ENCODE assay signal across 1 cellular context in genomic region chr2:9555338-9556120, GRCh38.
TF ChIP-seq lines count a peak whose summit lies in the region.

Gene ADAM17 (minus strand): TSS chr2:9555830. CDS start chr2:9555605, 225 bp downstream.

TF ChIP-seq in K562, 482 proteins besides CTCF, POLR2A, EP300 and RAD21 (continued from another document and continues in another):
- TF ChIP-seq, protein P1, sequence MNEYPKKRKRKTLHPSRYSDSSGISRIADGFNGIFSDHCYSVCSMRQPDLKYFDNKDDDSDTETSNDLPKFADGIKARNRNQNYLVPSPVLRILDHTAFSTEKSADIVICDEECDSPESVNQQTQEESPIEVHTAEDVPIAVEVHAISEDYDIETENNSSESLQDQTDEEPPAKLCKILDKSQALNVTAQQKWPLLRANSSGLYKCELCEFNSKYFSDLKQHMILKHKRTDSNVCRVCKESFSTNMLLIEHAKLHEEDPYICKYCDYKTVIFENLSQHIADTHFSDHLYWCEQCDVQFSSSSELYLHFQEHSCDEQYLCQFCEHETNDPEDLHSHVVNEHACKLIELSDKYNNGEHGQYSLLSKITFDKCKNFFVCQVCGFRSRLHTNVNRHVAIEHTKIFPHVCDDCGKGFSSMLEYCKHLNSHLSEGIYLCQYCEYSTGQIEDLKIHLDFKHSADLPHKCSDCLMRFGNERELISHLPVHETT (CRISPR knock-in tag; conservative IDR thresholded peaks at IDR 0.05 in 1 of 2, IDR thresholded peaks at IDR 0.05 in 1 of 2) = peak in 1 of 2 experiments; percentile 94; a peak in 2 of 4 replicates
- peak; percentile 90 for TF ChIP-seq ETV5 (CRISPR knock-in tag; IDR thresholded peaks at IDR 0.05; ENCODE audit: low read depth)
- TF ChIP-seq EHMT2 (IDR thresholded peaks at IDR 0.05) = no peak
- peak; percentile 93; the same call in 1 of the 2 replicates for TF ChIP-seq PHF8 (IDR thresholded peaks at IDR 0.05; ENCODE audit: borderline replicate concordance, low read length)
- TF ChIP-seq LCOR (CRISPR knock-in tag; IDR thresholded peaks at IDR 0.05) = 0 out of 2 replicates have a peak, but pooled peaks have one; percentile 77
- peak; percentile 37; the same call in 1 of the 2 replicates for TF ChIP-seq MBD2 (IDR thresholded peaks at IDR 0.05; ENCODE audit: borderline replicate concordance, low read depth)
- TF ChIP-seq PHF20 (IDR thresholded peaks at IDR 0.05; ENCODE audit: partially characterized antibody) = peak; percentile 53
- peak; percentile 98 for TF ChIP-seq ZFX (CRISPR knock-in tag; IDR thresholded peaks at IDR 0.05)
- TF ChIP-seq ERF (CRISPR knock-in tag; IDR thresholded peaks at IDR 0.05) = 0 out of 2 replicates have a peak, but pooled peaks have one; percentile 32
- peak; percentile 42; the same call in 1 of the 2 replicates for TF ChIP-seq SMARCC2 (IDR thresholded peaks at IDR 0.05; ENCODE audit: low read depth)
- TF ChIP-seq, protein P2, sequence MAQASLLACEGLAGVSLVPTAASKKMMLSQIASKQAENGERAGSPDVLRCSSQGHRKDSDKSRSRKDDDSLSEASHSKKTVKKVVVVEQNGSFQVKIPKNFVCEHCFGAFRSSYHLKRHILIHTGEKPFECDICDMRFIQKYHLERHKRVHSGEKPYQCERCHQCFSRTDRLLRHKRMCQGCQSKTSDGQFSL (CRISPR knock-in tag; IDR thresholded peaks at IDR 0.05) = peak; percentile 100
- TF ChIP-seq, protein P2 (tag; IDR thresholded peaks at IDR 0.05) = peak in 1 of 2 experiments; percentile 98; a peak in 2 of 4 replicates
- peak; percentile 99 for TF ChIP-seq RBBP5 (IDR thresholded peaks at IDR 0.05; ENCODE audit: borderline replicate concordance, insufficient read depth, low read length, poor library complexity, severe bottlenecking)
- peak; percentile 88 for TF ChIP-seq SUPT5H (IDR thresholded peaks at IDR 0.05)
- peak; percentile 35; the same call in 1 of the 2 replicates for TF ChIP-seq JUN (IDR thresholded peaks at IDR 0.05; ENCODE audit: borderline replicate concordance, low read depth, low read length)
- no peak for TF ChIP-seq JUN (CRISPR knock-in tag; IDR thresholded peaks at IDR 0.05; ENCODE audit: borderline replicate concordance)
- peak; percentile 41 for TF ChIP-seq RBM22 (IDR thresholded peaks at IDR 0.05; ENCODE audit: low read depth, low read length, poor library complexity, severe bottlenecking)
- no peak for TF ChIP-seq GATA2 (CRISPR knock-in tag; IDR thresholded peaks at IDR 0.05)
- 0 out of 2 replicates have a peak, but pooled peaks have one; percentile 6 for TF ChIP-seq SMC3 (conservative IDR thresholded peaks at IDR 0.05; ENCODE audit: insufficient read depth, low read depth, low read length)
- TF ChIP-seq JUND (IDR thresholded peaks at IDR 0.05; ENCODE audit: borderline replicate concordance, low read depth, low read length) = peak; percentile 53; the same call in 1 of the 2 replicates
- peak; percentile 47; the same call in 1 of the 3 replicates for TF ChIP-seq JUND (tag; IDR thresholded peaks at IDR 0.05; ENCODE audit: borderline replicate concordance, low read depth, low read length)
- TF ChIP-seq ATF3 (IDR thresholded peaks at IDR 0.05) = no peak
- TF ChIP-seq ATF3 (CRISPR knock-in tag; conservative IDR thresholded peaks at IDR 0.05) = 0 out of 2 replicates have a peak, but pooled peaks have one; percentile 1
- no peak for TF ChIP-seq ZNF121 (CRISPR knock-in tag; conservative IDR thresholded peaks at IDR 0.05)
- TF ChIP-seq MLX (CRISPR knock-in tag; conservative IDR thresholded peaks at IDR 0.05) = 0 out of 4 replicates have a peak, but pooled peaks of 1 of the 2 experiments have one; percentile 41
- TF ChIP-seq ZNF143 (CRISPR knock-in tag; IDR thresholded peaks at IDR 0.05) = peak; percentile 78
- TF ChIP-seq, protein P3, sequence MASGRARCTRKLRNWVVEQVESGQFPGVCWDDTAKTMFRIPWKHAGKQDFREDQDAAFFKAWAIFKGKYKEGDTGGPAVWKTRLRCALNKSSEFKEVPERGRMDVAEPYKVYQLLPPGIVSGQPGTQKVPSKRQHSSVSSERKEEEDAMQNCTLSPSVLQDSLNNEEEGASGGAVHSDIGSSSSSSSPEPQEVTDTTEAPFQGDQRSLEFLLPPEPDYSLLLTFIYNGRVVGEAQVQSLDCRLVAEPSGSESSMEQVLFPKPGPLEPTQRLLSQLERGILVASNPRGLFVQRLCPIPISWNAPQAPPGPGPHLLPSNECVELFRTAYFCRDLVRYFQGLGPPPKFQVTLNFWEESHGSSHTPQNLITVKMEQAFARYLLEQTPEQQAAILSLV (tag; IDR thresholded peaks at IDR 0.05) = no peak
- no peak for TF ChIP-seq IRF1 (CRISPR knock-in tag; IDR thresholded peaks at IDR 0.05; ENCODE audit: borderline replicate concordance)
- TF ChIP-seq KDM2B (CRISPR knock-in tag; IDR thresholded peaks at IDR 0.05) = no peak
- TF ChIP-seq, protein P4, sequence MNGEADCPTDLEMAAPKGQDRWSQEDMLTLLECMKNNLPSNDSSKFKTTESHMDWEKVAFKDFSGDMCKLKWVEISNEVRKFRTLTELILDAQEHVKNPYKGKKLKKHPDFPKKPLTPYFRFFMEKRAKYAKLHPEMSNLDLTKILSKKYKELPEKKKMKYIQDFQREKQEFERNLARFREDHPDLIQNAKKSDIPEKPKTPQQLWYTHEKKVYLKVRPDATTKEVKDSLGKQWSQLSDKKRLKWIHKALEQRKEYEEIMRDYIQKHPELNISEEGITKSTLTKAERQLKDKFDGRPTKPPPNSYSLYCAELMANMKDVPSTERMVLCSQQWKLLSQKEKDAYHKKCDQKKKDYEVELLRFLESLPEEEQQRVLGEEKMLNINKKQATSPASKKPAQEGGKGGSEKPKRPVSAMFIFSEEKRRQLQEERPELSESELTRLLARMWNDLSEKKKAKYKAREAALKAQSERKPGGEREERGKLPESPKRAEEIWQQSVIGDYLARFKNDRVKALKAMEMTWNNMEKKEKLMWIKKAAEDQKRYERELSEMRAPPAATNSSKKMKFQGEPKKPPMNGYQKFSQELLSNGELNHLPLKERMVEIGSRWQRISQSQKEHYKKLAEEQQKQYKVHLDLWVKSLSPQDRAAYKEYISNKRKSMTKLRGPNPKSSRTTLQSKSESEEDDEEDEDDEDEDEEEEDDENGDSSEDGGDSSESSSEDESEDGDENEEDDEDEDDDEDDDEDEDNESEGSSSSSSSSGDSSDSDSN (IDR thresholded peaks at IDR 0.05; ENCODE audit: borderline replicate concordance in 1 of 2, low read depth in 2 of 2, low read length in 2 of 2) = peak in 1 of 2 experiments; percentile 81; a peak in 2 of 4 replicates
- no peak for TF ChIP-seq FOXP1 (CRISPR knock-in tag; IDR thresholded peaks at IDR 0.05)
- TF ChIP-seq, protein P5, sequence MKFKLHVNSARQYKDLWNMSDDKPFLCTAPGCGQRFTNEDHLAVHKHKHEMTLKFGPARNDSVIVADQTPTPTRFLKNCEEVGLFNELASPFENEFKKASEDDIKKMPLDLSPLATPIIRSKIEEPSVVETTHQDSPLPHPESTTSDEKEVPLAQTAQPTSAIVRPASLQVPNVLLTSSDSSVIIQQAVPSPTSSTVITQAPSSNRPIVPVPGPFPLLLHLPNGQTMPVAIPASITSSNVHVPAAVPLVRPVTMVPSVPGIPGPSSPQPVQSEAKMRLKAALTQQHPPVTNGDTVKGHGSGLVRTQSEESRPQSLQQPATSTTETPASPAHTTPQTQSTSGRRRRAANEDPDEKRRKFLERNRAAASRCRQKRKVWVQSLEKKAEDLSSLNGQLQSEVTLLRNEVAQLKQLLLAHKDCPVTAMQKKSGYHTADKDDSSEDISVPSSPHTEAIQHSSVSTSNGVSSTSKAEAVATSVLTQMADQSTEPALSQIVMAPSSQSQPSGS (CRISPR knock-in tag; IDR thresholded peaks at IDR 0.05) = 0 out of 2 replicates have a peak, but pooled peaks have one; percentile 30
- TF ChIP-seq HMGN3 (IDR thresholded peaks at IDR 0.05; ENCODE audit: borderline replicate concordance, extremely low read depth, insufficient read length, low read depth, low read length) = peak; percentile 98
- TF ChIP-seq SRSF9 (IDR thresholded peaks at IDR 0.05; ENCODE audit: borderline replicate concordance, low read depth, low read length) = no peak
- TF ChIP-seq TCF7L2 (IDR thresholded peaks at IDR 0.05; ENCODE audit: low read depth, low read length) = no peak
- no peak; the same call in 1 of the 2 replicates for TF ChIP-seq NFRKB (IDR thresholded peaks at IDR 0.05; ENCODE audit: low read depth)
- TF ChIP-seq DACH1 (IDR thresholded peaks at IDR 0.05; ENCODE audit: partially characterized antibody) = peak; percentile 37
- no peak for TF ChIP-seq KLF6 (CRISPR knock-in tag; IDR thresholded peaks at IDR 0.05; ENCODE audit: borderline replicate concordance)
- TF ChIP-seq, protein P6, sequence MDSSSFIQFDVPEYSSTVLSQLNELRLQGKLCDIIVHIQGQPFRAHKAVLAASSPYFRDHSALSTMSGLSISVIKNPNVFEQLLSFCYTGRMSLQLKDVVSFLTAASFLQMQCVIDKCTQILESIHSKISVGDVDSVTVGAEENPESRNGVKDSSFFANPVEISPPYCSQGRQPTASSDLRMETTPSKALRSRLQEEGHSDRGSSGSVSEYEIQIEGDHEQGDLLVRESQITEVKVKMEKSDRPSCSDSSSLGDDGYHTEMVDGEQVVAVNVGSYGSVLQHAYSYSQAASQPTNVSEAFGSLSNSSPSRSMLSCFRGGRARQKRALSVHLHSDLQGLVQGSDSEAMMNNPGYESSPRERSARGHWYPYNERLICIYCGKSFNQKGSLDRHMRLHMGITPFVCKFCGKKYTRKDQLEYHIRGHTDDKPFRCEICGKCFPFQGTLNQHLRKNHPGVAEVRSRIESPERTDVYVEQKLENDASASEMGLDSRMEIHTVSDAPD (CRISPR knock-in tag; IDR thresholded peaks at IDR 0.05) = no peak
- peak; percentile 85; the same call in 1 of the 2 replicates for TF ChIP-seq RB1 (IDR thresholded peaks at IDR 0.05; ENCODE audit: low read depth)
- peak; percentile 79 for TF ChIP-seq BRD9 (IDR thresholded peaks at IDR 0.05; ENCODE audit: low read depth, partially characterized antibody)
- 0 out of 2 replicates have a peak, but pooled peaks have one; percentile 55 for TF ChIP-seq DNMT1 (IDR thresholded peaks at IDR 0.05)
- TF ChIP-seq, protein P7, sequence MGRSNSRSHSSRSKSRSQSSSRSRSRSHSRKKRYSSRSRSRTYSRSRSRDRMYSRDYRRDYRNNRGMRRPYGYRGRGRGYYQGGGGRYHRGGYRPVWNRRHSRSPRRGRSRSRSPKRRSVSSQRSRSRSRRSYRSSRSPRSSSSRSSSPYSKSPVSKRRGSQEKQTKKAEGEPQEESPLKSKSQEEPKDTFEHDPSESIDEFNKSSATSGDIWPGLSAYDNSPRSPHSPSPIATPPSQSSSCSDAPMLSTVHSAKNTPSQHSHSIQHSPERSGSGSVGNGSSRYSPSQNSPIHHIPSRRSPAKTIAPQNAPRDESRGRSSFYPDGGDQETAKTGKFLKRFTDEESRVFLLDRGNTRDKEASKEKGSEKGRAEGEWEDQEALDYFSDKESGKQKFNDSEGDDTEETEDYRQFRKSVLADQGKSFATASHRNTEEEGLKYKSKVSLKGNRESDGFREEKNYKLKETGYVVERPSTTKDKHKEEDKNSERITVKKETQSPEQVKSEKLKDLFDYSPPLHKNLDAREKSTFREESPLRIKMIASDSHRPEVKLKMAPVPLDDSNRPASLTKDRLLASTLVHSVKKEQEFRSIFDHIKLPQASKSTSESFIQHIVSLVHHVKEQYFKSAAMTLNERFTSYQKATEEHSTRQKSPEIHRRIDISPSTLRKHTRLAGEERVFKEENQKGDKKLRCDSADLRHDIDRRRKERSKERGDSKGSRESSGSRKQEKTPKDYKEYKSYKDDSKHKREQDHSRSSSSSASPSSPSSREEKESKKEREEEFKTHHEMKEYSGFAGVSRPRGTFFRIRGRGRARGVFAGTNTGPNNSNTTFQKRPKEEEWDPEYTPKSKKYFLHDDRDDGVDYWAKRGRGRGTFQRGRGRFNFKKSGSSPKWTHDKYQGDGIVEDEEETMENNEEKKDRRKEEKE (IDR thresholded peaks at IDR 0.05; ENCODE audit: borderline replicate concordance in 1 of 2, control insufficient read depth in 1 of 2, low read depth in 2 of 2, low read length in 1 of 2) = 0 out of 4 replicates have a peak, but pooled peaks of 1 of the 2 experiments have one; percentile 56
- TF ChIP-seq ZNF511 (CRISPR knock-in tag; IDR thresholded peaks at IDR 0.05) = peak; percentile 40; the same call in 1 of the 2 replicates
- no peak for TF ChIP-seq THRB (CRISPR knock-in tag; conservative IDR thresholded peaks at IDR 0.05)
